18 cellular contexts compared by ENCODE assay signal in genomic region chr16:50146479-50147435, GRCh38. TPM values are rescaled to one million over a fixed set of nuclear protein-coding genes. Genes with fewer than 3 reads are reported as not detected.
DNase-seq lines count a peak whose midpoint lies in the region; ATAC-seq, FAIRE-seq and TF ChIP-seq lines count a peak whose summit lies in the region.
"Had no signal": no experiment of that assay in that cellular context is flagged by ENCODE, and none has a peak within 500 bp of the region (broad histone marks: within the 10 kb centered on the region; RNA-seq: fewer than 3 reads in every experiment).

No MANE protein-coding gene starts in this region.

- no peaks in the 10 kb centered on the region for H3K9me3 Mint-ChIP-seq in nephron
- H3K9me3 Mint-ChIP-seq: T-cell had no signal

- no peak overlapping the region for H2BK120ac ChIP-seq in H1 (replicated peaks; ENCODE audit: low read depth, low read length)

- H4K8ac ChIP-seq in H1 (ENCODE audit: extremely low read depth, insufficient read depth, low read length), result no peak overlapping the region

- H3K27me3 ChIP-seq in H1 (replicated peaks in 1 of 4; ENCODE audit: control insufficient read depth in 3 of 4, extremely low read depth in 1 of 4, insufficient read depth in 3 of 4, low read length in 3 of 4), result no peaks in the 10 kb centered on the region
- H3K27me3 ChIP-seq: ovary had no signal

- no peaks in the 10 kb centered on the region for H4K20me1 ChIP-seq in H1 (replicated peaks in 1 of 2; ENCODE audit: control insufficient read depth in 1 of 2, insufficient read depth in 2 of 2, low read length in 2 of 2)

- no peaks in the 10 kb centered on the region for H3K79me1 ChIP-seq in H1 (ENCODE audit: low read depth, low read length)

- H3K18ac ChIP-seq in H1 (ENCODE audit: extremely low read depth, low read length), result no peak overlapping the region

- no peaks in the 10 kb centered on the region for H3K9me3 ChIP-seq in H1 (ENCODE audit: insufficient read depth in 2 of 2, low read depth in 1 of 2, low read length in 1 of 2)
- H3K9me3 ChIP-seq: mucosa of descending colon, ovary had no signal

- H3K4me1 Mint-ChIP-seq in nephron, result peaks cover 7% of the 10 kb centered on the region

- H3K4me2 ChIP-seq in H1 (ENCODE audit: insufficient read depth in 1 of 2, low read depth in 2 of 2, low read length in 2 of 2), result no peak overlapping the region

- H3K23ac ChIP-seq in H1 (ENCODE audit: insufficient read length), result no peak overlapping the region

- no peak overlapping the region for H3K4me3 ChIP-seq in H1 (ENCODE audit: extremely low read depth in 1 of 4, insufficient read depth in 2 of 4, low read depth in 3 of 4, low read length in 4 of 4)
- H3K4me3 ChIP-seq: mucosa of descending colon, ovary had no signal

- no peak overlapping the region for H2AK5ac ChIP-seq in H1 (ENCODE audit: low read depth, low read length)

- peak overlapping the region; percentile 62; the same call in 1 of the 2 replicates for H2AFZ ChIP-seq in H1 (ENCODE audit: low read length)

- POLR2A ChIA-PET in H1 (lab: Charles Lee; ENCODE audit: partially characterized antibody), result no interaction called here

- no peaks in the 10 kb centered on the region for H3K36me3 ChIP-seq in H1 (ENCODE audit: control insufficient read depth in 2 of 4, insufficient read depth in 4 of 4, low read length in 3 of 4)
- H3K36me3 ChIP-seq: ovary had no signal

- no peak overlapping the region for H3K4me3 Mint-ChIP-seq in nephron
- H3K4me3 Mint-ChIP-seq: T-cell had no signal

- no peak for FAIRE-seq in H1 (lab: Jason Lieb, UNC)

- no peak overlapping the region for H2BK12ac ChIP-seq in H1 (ENCODE audit: low read depth, low read length)

- H2BK5ac ChIP-seq in H1 (ENCODE audit: low read depth, low read length), result no peak overlapping the region

- WGBS in H1 (ENCODE audit: extremely low coverage in 1 of 2, insufficient coverage in 1 of 2, insufficient read length in 1 of 2, insufficient replicate concordance in 2 of 2, low coverage in 1 of 2, low lambda C conversion rate in 2 of 2, missing lambda C conversion rate in 1 of 2), 2 experiments, result 92% methylated on average over 9 of the region's 9 CpGs; no CpG with 5 or more reads in 1 of the 2 experiments

- H3K27ac ChIP-seq in H1 (ENCODE audit: low read depth, low read length), result no peak overlapping the region
- H3K27ac ChIP-seq: ovary had no signal

- CTCF ChIA-PET in H1 (lab: Charles Lee; ENCODE audit: partially characterized antibody), result interaction anchor here (0.6 to 0.7 kb wide), 2 partner anchors 29 to 653 kb away, joined by 4 read pairs; no protein-coding TSS in a partner anchor

- H4K91ac ChIP-seq in H1 (replicated peaks; ENCODE audit: insufficient read length, low read length), result no peak overlapping the region

- H3K9ac ChIP-seq in H1 (replicated peaks in 1 of 4; ENCODE audit: extremely low read depth in 1 of 4, low read depth in 3 of 4, low read length in 3 of 4), result no peak overlapping the region

- H3K4me1 ChIP-seq in H1 (replicated peaks in 1 of 4; ENCODE audit: control insufficient read depth in 3 of 4, insufficient read depth in 4 of 4, low read length in 3 of 4), result no peaks in the 10 kb centered on the region

- peak; percentile 43 for DNase-seq in EH (ENCODE audit: low read depth)
- peak; percentile 33 for DNase-seq in MV-4-11 (lab: John Stamatoyannopoulos, UW)
- no peak for DNase-seq in H1 (ENCODE audit: low read depth in 1 of 2, low spot score in 2 of 2)
- DNase-seq in HT-29 (ENCODE audit: low spot score), result no peak
- DNase-seq in CD1c-positive myeloid dendritic cell (ENCODE audit: extremely low spot score), result no peak
- DNase-seq: activated CD4-positive, CD25-positive, alpha-beta regulatory T cell treated with anti-CD3 and anti-CD28 coated beads, Interleukin-2, amount 50 U/mL, for 72 hours; activated CD8-positive, alpha-beta memory T cell treated with anti-CD3 and anti-CD28 coated beads, Interleukin-2, amount 50 U/mL, for 48 hours; activated naive CD4-positive, alpha-beta T cell treated with anti-CD3 and anti-CD28 coated beads, Interleukin-2, amount 50 U/mL, for 16 hours; C1 segment of cervical spinal cord; central memory CD4-positive, alpha-beta T cell; H7; mucosa of descending colon; NCI-H510A treated with DMSO at 0.1 percent for 48 hours; ovary; stimulated activated CD4-positive, alpha-beta T cell treated with anti-CD3 and anti-CD28 coated beads, Interleukin-15, amount 100 ng/mL, for 24 hours; T-cell had no signal

- TF ChIP-seq EP300 in H1 (IDR thresholded peaks at IDR 0.05; ENCODE audit: borderline replicate concordance in 1 of 2, low read depth in 2 of 2, low read length in 2 of 2), result no peak

- no peak overlapping the region for H3K56ac ChIP-seq in H1 (replicated peaks; ENCODE audit: insufficient read length, low read depth, low read length)

- H4K5ac ChIP-seq in H1 (ENCODE audit: insufficient read length, low read depth, low read length), result no peak overlapping the region

- TF ChIP-seq CTCF in H1 (IDR thresholded peaks at IDR 0.05; ENCODE audit: control extremely low read depth in 1 of 3, insufficient read depth in 1 of 3, low read depth in 1 of 3, low read length in 3 of 3) (no peak), nephron (IDR thresholded peaks at IDR 0.05; ENCODE audit: unreplicated experiment in 3 of 3) (no peak)

- ATAC-seq in GM18520 (IDR thresholded peaks at IDR 0.05; ENCODE audit: unreplicated experiment), result no peak
- ATAC-seq: mucosa of descending colon, T-cell had no signal

- H3K23me2 ChIP-seq in H1 (ENCODE audit: low read depth, low read length), result no peaks in the 10 kb centered on the region

- no peaks in the 10 kb centered on the region for H3K36me3 Mint-ChIP-seq in nephron (ENCODE audit: low read depth)
- H3K36me3 Mint-ChIP-seq: T-cell had no signal

- no peak overlapping the region for H2BK15ac ChIP-seq in H1 (ENCODE audit: low read length)

- H2BK20ac ChIP-seq in H1 (ENCODE audit: low read length), result no peak overlapping the region

- no peak for TF ChIP-seq POLR2A in H1 (IDR thresholded peaks at IDR 0.05; ENCODE audit: control extremely low read depth in 1 of 2, low read depth in 2 of 2, low read length in 2 of 2)

- no peak for TF ChIP-seq RAD21 in H1 (IDR thresholded peaks at IDR 0.05 in 1 of 2, conservative IDR thresholded peaks at IDR 0.05 in 1 of 2; ENCODE audit: low read depth in 2 of 2, low read length in 2 of 2)

- no peaks in the 10 kb centered on the region for H3K79me2 ChIP-seq in H1 (ENCODE audit: control insufficient read depth in 1 of 2, insufficient read depth in 2 of 2, low read length in 2 of 2)

- H3K4ac ChIP-seq in H1 (replicated peaks; ENCODE audit: insufficient read length, low read depth, low read length), result no peak overlapping the region

- H3K14ac ChIP-seq in H1 (ENCODE audit: insufficient read length), result no peak overlapping the region

- peaks cover 3% of the 10 kb centered on the region for H3K27me3 Mint-ChIP-seq in nephron (ENCODE audit: low read depth)
- H3K27me3 Mint-ChIP-seq: T-cell had no signal

- H3K27ac Mint-ChIP-seq in nephron, result peak overlapping the region; percentile 89 to 93 (median 89)
- H3K27ac Mint-ChIP-seq: T-cell had no signal

TF ChIP-seq in H1, 55 proteins besides CTCF, POLR2A, EP300 and RAD21:
- no peak for TF ChIP-seq MAX (IDR thresholded peaks at IDR 0.05)
- TF ChIP-seq ZNF274 (IDR thresholded peaks at IDR 0.05; ENCODE audit: borderline replicate concordance, extremely low read depth, low read length), result no peak
TF ChIP-seq in H1: peak in this region for 0.

RNA-seq across cellular contexts. Expression of gene TENT4B, which starts 6.3 kb away (rescaled TPM):
- total RNA-seq in H1 (2021; fragmentation: NEBNext Ultra II Directional; extraction: Animal tissue kit (Norgen Biotek cat#: 25700)), result 14.3 and 15.7 TPM in 2 replicates
- 3.1 and 4.2 TPM in 2 replicates for polyA plus RNA-seq in H1 (2011; rRNA removed)
- polyA plus RNA-seq in H1 (2011; cell fraction: cytosol; rRNA removed), result 4.8 TPM
- polyA plus RNA-seq in H1 (2011; cell fraction: nucleus; rRNA removed), result 4.0 TPM
- polyA plus RNA-seq in H1 (2012, experiment 1 of 2), result 5.8 to 8.1 TPM (median 6.3 TPM) in 4 replicates
- 0.80 TPM for polyA plus RNA-seq in H1 (2012, experiment 2 of 2)
- polyA plus RNA-seq in H1 (2013, experiment 1 of 2), result 8.8 TPM
- 9.5 TPM for polyA plus RNA-seq in H1 (2013, experiment 2 of 2)
- polyA minus RNA-seq in H1 (2011; rRNA and poly(A)+ RNA removed), result 13.1 and 17.9 TPM in 2 replicates
- polyA minus RNA-seq in H1 (2011; cell fraction: cytosol; rRNA and poly(A)+ RNA removed), result 9.9 TPM
- 11.6 TPM for polyA minus RNA-seq in H1 (2011; cell fraction: nucleus; rRNA and poly(A)+ RNA removed)
- total RNA-seq in HT-29 (2014; rRNA removed; shearing (Covaris generic)), result 4.7 and 5.3 TPM in 2 replicates

Comparison
In these comparisons a context has a peak if more than half of its experiments do, and no peak if none do; other contexts are left out.
1. DNase-seq: peak in EH (single experiment) and MV-4-11 (single experiment); none in H1 (0 of 2), HT-29 (single experiment) and CD1c-positive myeloid dendritic cell (single experiment).